ENCODE assay signal across 8 cellular contexts in the genomic region with DNA sequence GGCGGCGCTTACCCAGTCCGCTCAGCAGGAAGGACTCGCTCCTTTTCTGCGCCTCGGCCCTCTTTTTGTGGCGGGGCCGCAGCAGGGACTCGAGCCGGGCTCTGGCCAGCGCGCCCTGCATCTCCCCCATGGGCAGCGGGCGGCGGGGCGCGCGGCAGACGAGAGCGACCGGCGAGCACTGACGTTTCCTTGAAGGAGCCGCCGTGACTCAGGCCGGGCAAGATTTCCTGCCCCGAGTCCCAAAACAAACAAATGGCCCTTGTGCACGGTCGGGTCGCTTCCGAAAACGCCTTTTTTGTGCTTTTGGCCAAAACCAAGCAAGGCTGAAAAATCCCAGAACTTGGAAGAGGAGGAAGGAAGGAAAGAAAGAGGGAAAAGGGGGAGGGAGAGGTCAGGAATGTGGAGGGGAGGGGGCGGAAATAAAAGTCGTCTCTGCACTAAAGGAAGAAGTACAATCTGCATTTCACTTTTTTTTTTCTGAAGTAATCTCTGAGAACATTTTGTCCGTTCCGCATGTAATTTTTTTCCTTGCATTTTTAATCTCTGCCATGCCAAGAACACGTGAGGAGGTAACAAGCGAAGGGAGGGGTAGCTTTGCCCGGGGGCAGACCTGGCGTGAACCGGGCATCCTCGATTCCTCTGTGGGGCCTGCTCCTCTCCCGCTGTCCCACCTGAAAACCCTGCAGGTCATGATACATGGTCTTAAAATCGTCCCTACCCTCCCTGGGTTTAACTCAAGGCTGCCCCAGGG.
DNase-seq lines count a peak whose midpoint lies in the region; ATAC-seq and TF ChIP-seq lines count a peak whose summit lies in the region.

No MANE protein-coding gene starts in this region.

- peak overlapping the region; percentile 73 for H3K27ac Mint-ChIP-seq in activated T-cell treated with anti-CD3 and anti-CD28 coated beads, Interleukin-2, amount 50 U/mL, for 72 hours
- H3K27ac Mint-ChIP-seq in natural killer cell treated with Interleukin-12 subunit alpha and Interleukin-12 subunit beta and Interleukin-15 and Interleukin-18, amount 100 ng/mL, for 72 hours = peak overlapping the region; percentile 75 to 89

- peak overlapping the region; percentile 90 for H3K4me3 ChIP-seq in fibroblast of pulmonary artery (replicated peaks; ENCODE audit: low read depth, low read length)
- H3K4me3 ChIP-seq in thoracic aorta = peak overlapping the region; percentile 90

- H3K4me1 ChIP-seq in thoracic aorta (ENCODE audit: control insufficient read depth in 1 of 2, low read depth in 2 of 2) = peaks cover 3 to 55% of the 10 kb centered on the region in 2 donors

- H3K36me3 Mint-ChIP-seq in activated T-cell treated with anti-CD3 and anti-CD28 coated beads, Interleukin-2, amount 50 U/mL, for 72 hours (ENCODE audit: insufficient read depth in 2 of 2) = peaks cover 12 to 23% of the 10 kb centered on the region in 2 donors
- peaks cover 35% of the 10 kb centered on the region for H3K36me3 Mint-ChIP-seq in natural killer cell treated with Interleukin-12 subunit alpha and Interleukin-12 subunit beta and Interleukin-15 and Interleukin-18, amount 100 ng/mL, for 72 hours

- peak overlapping the region; percentile 99 for H3K27ac ChIP-seq in thoracic aorta

- TF ChIP-seq CTCF in fibroblast of pulmonary artery (IDR thresholded peaks at IDR 0.05; ENCODE audit: low read length, missing control alignments) (no peak), thoracic aorta (IDR thresholded peaks at IDR 0.05) (no peak)

- H3K9me3 Mint-ChIP-seq in activated T-cell treated with anti-CD3 and anti-CD28 coated beads, Interleukin-2, amount 50 U/mL, for 72 hours = no peaks in the 10 kb centered on the region
- no peaks in the 10 kb centered on the region for H3K9me3 Mint-ChIP-seq in natural killer cell treated with Interleukin-12 subunit alpha and Interleukin-12 subunit beta and Interleukin-15 and Interleukin-18, amount 100 ng/mL, for 72 hours

- peaks cover 6% of the 10 kb centered on the region for H3K27me3 Mint-ChIP-seq in activated T-cell treated with anti-CD3 and anti-CD28 coated beads, Interleukin-2, amount 50 U/mL, for 72 hours (ENCODE audit: low read depth)
- peaks cover 2 to 21% of the 10 kb centered on the region in 2 donors for H3K27me3 Mint-ChIP-seq in natural killer cell treated with Interleukin-12 subunit alpha and Interleukin-12 subunit beta and Interleukin-15 and Interleukin-18, amount 100 ng/mL, for 72 hours

- no peaks in the 10 kb centered on the region for H3K9me3 ChIP-seq in thoracic aorta

- H3K36me3 ChIP-seq in thoracic aorta = peaks cover 19% of the 10 kb centered on the region

- peak; percentile 12 for ATAC-seq in GM21825 (IDR thresholded peaks at IDR 0.05; ENCODE audit: unreplicated experiment)
- ATAC-seq in activated T-cell treated with anti-CD3 and anti-CD28 coated beads, Interleukin-2, amount 50 U/mL, for 72 hours (replicated peaks in 1 of 2) = peak; percentile 5 to 22
- ATAC-seq in natural killer cell treated with Interleukin-12 subunit alpha and Interleukin-12 subunit beta and Interleukin-15 and Interleukin-18, amount 100 ng/mL, for 72 hours = peak; percentile 43
- ATAC-seq in thoracic aorta (ENCODE audit: insufficient number of reproducible peaks, low FRiP score, low read depth) = peak; percentile 32
- ATAC-seq in HG03469 (IDR thresholded peaks at IDR 0.05; ENCODE audit: unreplicated experiment) = no peak

- peak overlapping the region; percentile 93 to 99 for H3K4me3 Mint-ChIP-seq in activated T-cell treated with anti-CD3 and anti-CD28 coated beads, Interleukin-2, amount 50 U/mL, for 72 hours
- peak overlapping the region; percentile 99 for H3K4me3 Mint-ChIP-seq in natural killer cell treated with Interleukin-12 subunit alpha and Interleukin-12 subunit beta and Interleukin-15 and Interleukin-18, amount 100 ng/mL, for 72 hours

- peak; percentile 19 for DNase-seq in DMS79 (lab: John Stamatoyannopoulos, UW)
- peak; percentile 9 for DNase-seq in MV-4-11 (lab: John Stamatoyannopoulos, UW)
- peak; percentile 51 to 64 for DNase-seq in activated T-cell treated with anti-CD3 and anti-CD28 coated beads, Interleukin-2, amount 50 U/mL, for 72 hours
- peak; percentile 91 for DNase-seq in fibroblast of pulmonary artery (ENCODE audit: low read depth)
- DNase-seq in natural killer cell treated with Interleukin-12 subunit alpha and Interleukin-12 subunit beta and Interleukin-15 and Interleukin-18, amount 100 ng/mL, for 72 hours (ENCODE audit: low spot score) = peak; percentile 72
- DNase-seq in thoracic aorta (ENCODE audit: low spot score) = peak; percentile 63

- H3K27me3 ChIP-seq in thoracic aorta (replicated peaks; ENCODE audit: insufficient read depth) = no peaks in the 10 kb centered on the region

- H3K4me1 Mint-ChIP-seq in activated T-cell treated with anti-CD3 and anti-CD28 coated beads, Interleukin-2, amount 50 U/mL, for 72 hours (ENCODE audit: low read depth) = peaks cover 51% of the 10 kb centered on the region
- H3K4me1 Mint-ChIP-seq in natural killer cell treated with Interleukin-12 subunit alpha and Interleukin-12 subunit beta and Interleukin-15 and Interleukin-18, amount 100 ng/mL, for 72 hours (ENCODE audit: low read depth in 2 of 2) = peaks cover 41 to 59% of the 10 kb centered on the region in 2 donors

Comparison
In these comparisons a context has a peak if more than half of its experiments do, and no peak if none do; other contexts are left out.
1. DNase-seq: peak in every context shown above with its lines; median percentile 91 in fibroblast of pulmonary artery; 72 in natural killer cell treated with Interleukin-12 subunit alpha and Interleukin-12 subunit beta and Interleukin-15 and Interleukin-18, amount 100 ng/mL, for 72 hours; 63 in thoracic aorta; 58 in activated T-cell treated with anti-CD3 and anti-CD28 coated beads, Interleukin-2, amount 50 U/mL, for 72 hours; 19 in DMS79; 9 in MV-4-11.